Comparison of ENCODE assay signal across 10 cellular contexts in genomic region chr3:112773864-112774263, GRCh38.
DNase-seq lines count a peak whose midpoint lies in the region; ATAC-seq and TF ChIP-seq lines count a peak whose summit lies in the region.
"Had no signal": no experiment of that assay in that cellular context is flagged by ENCODE, and none has a peak within 500 bp of the region (broad histone marks: within the 10 kb centered on the region; RNA-seq: fewer than 3 reads in every experiment).

No MANE protein-coding gene starts in this region.

- H3K9me3 Mint-ChIP-seq in CD4-positive, CD25-positive, alpha-beta regulatory T cell: peaks cover 0 to 6% (median 0%) of the 10 kb centered on the region in 7 donors
- H3K9me3 Mint-ChIP-seq in Caco-2 (ENCODE audit: unreplicated experiment): no peaks in the 10 kb centered on the region
- H3K9me3 Mint-ChIP-seq: H9 had no signal

- DNase-seq in CD4-positive, CD25-positive, alpha-beta regulatory T cell: peak in 2 of 3 donors; percentile 24 to 44
- DNase-seq in NCI-H774 (lab: John Stamatoyannopoulos, UW): peak; percentile 60
- DNase-seq in effector CD4-positive, alpha-beta T cell: peak; percentile 2
- no peak for DNase-seq in amygdala (lab: John Stamatoyannopoulos, UW)
- DNase-seq in NCI-H82 (lab: John Stamatoyannopoulos, UW): no peak
- no peak for DNase-seq in H7
- DNase-seq in Caco-2: no peak
- DNase-seq: H9, left cardiac atrium had no signal

- no TSS peak for BruUV-seq in Caco-2 (replicated peaks; lab: Mats Ljungman, UMichigan)

- no peaks in the 10 kb centered on the region for H3K36me3 Mint-ChIP-seq in CD4-positive, CD25-positive, alpha-beta regulatory T cell
- H3K36me3 Mint-ChIP-seq in Caco-2 (ENCODE audit: insufficient read depth, unreplicated experiment): peaks cover 5% of the 10 kb centered on the region

- POLR2A ChIA-PET in Caco-2 (lab: Charles Lee): no interaction called here

- H3K4me3 ChIP-seq in CD4-positive, CD25-positive, alpha-beta regulatory T cell (ENCODE audit: low read depth, low read length): peak overlapping the region; percentile 58
- no peak overlapping the region for H3K4me3 ChIP-seq in H7 (ENCODE audit: insufficient read depth, low read depth, low read length)
- no peak overlapping the region for H3K4me3 ChIP-seq in Caco-2 (ENCODE audit: low read depth, low read length)

- H3K27me3 ChIP-seq in CD4-positive, CD25-positive, alpha-beta regulatory T cell (ENCODE audit: control insufficient read depth, insufficient read depth, low read length): no peaks in the 10 kb centered on the region
- H3K27me3 ChIP-seq in H7 (ENCODE audit: control insufficient read depth, insufficient read depth, low read length) (no peaks in the 10 kb centered on the region), Caco-2 (replicated peaks; ENCODE audit: control insufficient read depth, insufficient read depth, low read length) (no peaks in the 10 kb centered on the region)

- intact Hi-C loops in Caco-2 (cut with micrococcal nuclease; ENCODE audit: unreplicated experiment): no loop called here

- CTCF ChIA-PET in Caco-2 (lab: Charles Lee): no interaction called here

- no peaks in the 10 kb centered on the region for H3K27me3 Mint-ChIP-seq in CD4-positive, CD25-positive, alpha-beta regulatory T cell
- H3K27me3 Mint-ChIP-seq in Caco-2 (ENCODE audit: insufficient read depth, unreplicated experiment): no peaks in the 10 kb centered on the region

- H3K36me3 ChIP-seq in CD4-positive, CD25-positive, alpha-beta regulatory T cell (ENCODE audit: control insufficient read depth, insufficient read depth, low read length): no peaks in the 10 kb centered on the region
- H3K36me3 ChIP-seq in H7 (replicated peaks; ENCODE audit: control insufficient read depth, insufficient read depth, low read length) (no peaks in the 10 kb centered on the region), Caco-2 (ENCODE audit: control insufficient read depth, insufficient read depth, low read length) (no peaks in the 10 kb centered on the region)

- H3K4me1 Mint-ChIP-seq in CD4-positive, CD25-positive, alpha-beta regulatory T cell: peaks cover 9 to 42% (median 20%) of the 10 kb centered on the region in 4 donors
- peaks cover 6% of the 10 kb centered on the region for H3K4me1 Mint-ChIP-seq in Caco-2 (ENCODE audit: low read depth, unreplicated experiment)

- peak; percentile 70 to 73 for ATAC-seq in CD4-positive, CD25-positive, alpha-beta regulatory T cell (ENCODE audit: low read depth in 2 of 2)
- ATAC-seq in GM19463 (IDR thresholded peaks at IDR 0.05; ENCODE audit: unreplicated experiment): peak; percentile 59

- TF ChIP-seq CTCF in Caco-2 (IDR thresholded peaks at IDR 0.05; ENCODE audit: insufficient read depth in 1 of 2, low read depth in 1 of 2, low read length in 1 of 2, severe bottlenecking in 1 of 2, unreplicated experiment in 1 of 2): no peak

- H3K27ac Mint-ChIP-seq in CD4-positive, CD25-positive, alpha-beta regulatory T cell: peak overlapping the region in 2 of 3 donors; percentile 15 to 82
- H3K27ac Mint-ChIP-seq in Caco-2 (ENCODE audit: unreplicated experiment): no peak overlapping the region
- H3K27ac Mint-ChIP-seq: H9 had no signal

- H3K9me3 ChIP-seq in CD4-positive, CD25-positive, alpha-beta regulatory T cell (ENCODE audit: control insufficient read depth in 2 of 2, low read length in 2 of 2): no peaks in the 10 kb centered on the region
- H3K9me3 ChIP-seq in Caco-2: no peaks in the 10 kb centered on the region

- peak overlapping the region; percentile 9 for H3K27ac ChIP-seq in CD4-positive, CD25-positive, alpha-beta regulatory T cell (ENCODE audit: insufficient read depth, low read length, poor library complexity, severe bottlenecking)

- peaks cover 22% of the 10 kb centered on the region for H3K4me1 ChIP-seq in CD4-positive, CD25-positive, alpha-beta regulatory T cell (ENCODE audit: control insufficient read depth, insufficient read depth, low read length, poor library complexity, severe bottlenecking)
- no peaks in the 10 kb centered on the region; the same call in 1 of the 2 replicates for H3K4me1 ChIP-seq in Caco-2

- peak overlapping the region in 3 of 4 donors; percentile 37 to 60 (median 41) for H3K4me3 Mint-ChIP-seq in CD4-positive, CD25-positive, alpha-beta regulatory T cell
- no peak overlapping the region for H3K4me3 Mint-ChIP-seq in Caco-2 (ENCODE audit: unreplicated experiment)
- H3K4me3 Mint-ChIP-seq: H9 had no signal

Comparison
In these comparisons a context has a peak if more than half of its experiments do, and no peak if none do; other contexts are left out.
1. DNase-seq: peak in CD4-positive, CD25-positive, alpha-beta regulatory T cell (2 of 3), NCI-H774 (single experiment) and effector CD4-positive, alpha-beta T cell (single experiment); none in amygdala (0 of 56), NCI-H82 (single experiment), H7 (single experiment) and Caco-2 (0 of 2).